8 cellular contexts compared by ENCODE assay signal in genomic region chr19:58362272-58362994, GRCh38. TPM values are rescaled to one million over a fixed set of nuclear protein-coding genes. Genes with fewer than 3 reads are reported as not detected.
DNase-seq lines count a peak whose midpoint lies in the region; ATAC-seq and TF ChIP-seq lines count a peak whose summit lies in the region.

Gene ZNF497 (minus strand): TSS chr19:58362751. CDS start chr19:58357635, 5,116 bp downstream.

- no peaks in the 10 kb centered on the region for H3K36me3 Mint-ChIP-seq in activated T-helper 17 cell treated with anti-CD3 and anti-CD28 coated beads, Interleukin-2, amount 50 U/mL, for 72 hours (ENCODE audit: low read depth)
- H3K36me3 Mint-ChIP-seq in natural killer cell treated with Interleukin-12 subunit alpha and Interleukin-12 subunit beta and Interleukin-15 and Interleukin-18, amount 100 ng/mL, for 72 hours, result no peaks in the 10 kb centered on the region

- no peak for TF ChIP-seq CTCF in fibroblast of pulmonary artery (IDR thresholded peaks at IDR 0.05; ENCODE audit: low read length, missing control alignments)

- peak within 1 kb of the TSS; percentile 74 for H3K4me3 ChIP-seq in fibroblast of pulmonary artery (replicated peaks; ENCODE audit: low read depth, low read length)

- H3K27ac Mint-ChIP-seq in activated T-helper 17 cell treated with anti-CD3 and anti-CD28 coated beads, Interleukin-2, amount 50 U/mL, for 72 hours, result peak within 1 kb of the TSS; percentile 93
- H3K27ac Mint-ChIP-seq in natural killer cell treated with Interleukin-12 subunit alpha and Interleukin-12 subunit beta and Interleukin-15 and Interleukin-18, amount 100 ng/mL, for 72 hours, result peak within 1 kb of the TSS; percentile 79 to 93

- no peaks in the 10 kb centered on the region for H3K9me3 Mint-ChIP-seq in activated T-helper 17 cell treated with anti-CD3 and anti-CD28 coated beads, Interleukin-2, amount 50 U/mL, for 72 hours
- H3K9me3 Mint-ChIP-seq in natural killer cell treated with Interleukin-12 subunit alpha and Interleukin-12 subunit beta and Interleukin-15 and Interleukin-18, amount 100 ng/mL, for 72 hours, result no peaks in the 10 kb centered on the region

- peak; percentile 98 for ATAC-seq in activated T-helper 17 cell treated with anti-CD3 and anti-CD28 coated beads, Interleukin-2, amount 50 U/mL, for 72 hours (replicated peaks)
- ATAC-seq in natural killer cell treated with Interleukin-12 subunit alpha and Interleukin-12 subunit beta and Interleukin-15 and Interleukin-18, amount 100 ng/mL, for 72 hours, result peak; percentile 95 to 96

- H3K27me3 Mint-ChIP-seq in activated T-helper 17 cell treated with anti-CD3 and anti-CD28 coated beads, Interleukin-2, amount 50 U/mL, for 72 hours, result no peaks in the 10 kb centered on the region
- no peaks in the 10 kb centered on the region for H3K27me3 Mint-ChIP-seq in natural killer cell treated with Interleukin-12 subunit alpha and Interleukin-12 subunit beta and Interleukin-15 and Interleukin-18, amount 100 ng/mL, for 72 hours

- DNase-seq in EH (ENCODE audit: low read depth) (peak; percentile 96), GOT3 (lab: John Stamatoyannopoulos, UW) (peak; percentile 91), LHCN-M2 (ENCODE audit: low read depth) (peak; percentile 93), RPMI7951 (ENCODE audit: low read depth) (peak; percentile 96), fibroblast of pulmonary artery (ENCODE audit: low read depth) (peak; percentile 97)
- peak; percentile 99 for DNase-seq in natural killer cell treated with Interleukin-12 subunit alpha and Interleukin-12 subunit beta and Interleukin-15 and Interleukin-18, amount 100 ng/mL, for 72 hours (ENCODE audit: low spot score)
- DNase-seq in stimulated activated naive CD4-positive, alpha-beta T cell treated with Interleukin-2 at 50 U/mL for 16 hours (lab: John Stamatoyannopoulos, UW), result peak; percentile 96

- H3K4me3 Mint-ChIP-seq in activated T-helper 17 cell treated with anti-CD3 and anti-CD28 coated beads, Interleukin-2, amount 50 U/mL, for 72 hours, result peak within 1 kb of the TSS; percentile 95
- peak within 1 kb of the TSS; percentile 99 for H3K4me3 Mint-ChIP-seq in natural killer cell treated with Interleukin-12 subunit alpha and Interleukin-12 subunit beta and Interleukin-15 and Interleukin-18, amount 100 ng/mL, for 72 hours

- no peaks in the 10 kb centered on the region for H3K4me1 Mint-ChIP-seq in activated T-helper 17 cell treated with anti-CD3 and anti-CD28 coated beads, Interleukin-2, amount 50 U/mL, for 72 hours
- H3K4me1 Mint-ChIP-seq in natural killer cell treated with Interleukin-12 subunit alpha and Interleukin-12 subunit beta and Interleukin-15 and Interleukin-18, amount 100 ng/mL, for 72 hours (ENCODE audit: low read depth in 2 of 2), result peaks cover 7 to 10% of the 10 kb centered on the region in 2 donors

RNA-seq across cellular contexts. Expression of gene ZNF497, which starts in this region (rescaled TPM):
- 1.1 TPM in 2 replicates for total RNA-seq in LHCN-M2 (2014; rRNA removed)
- 0.98 TPM for polyA plus RNA-seq in LHCN-M2 (2012)
- 0.12 and 0.29 TPM in 2 replicates for total RNA-seq in RPMI7951 (2014; rRNA removed; shearing (Covaris generic))
- total RNA-seq in activated T-helper 17 cell treated with anti-CD3 and anti-CD28 coated beads, Interleukin-2, amount 50 U/mL, for 72 hours, result 1 to 10 TPM; 1.7 to 1.8 TPM
- total RNA-seq in natural killer cell treated with Interleukin-12 subunit alpha and Interleukin-12 subunit beta and Interleukin-15 and Interleukin-18, amount 100 ng/mL, for 72 hours, result 1 to 10 TPM in 1 of 2 donors, under 1 TPM in 1; 0.52 to 1.4 TPM

Comparison
In these comparisons a context has a peak if more than half of its experiments do, and no peak if none do; other contexts are left out.
1. Peak in every context shown above with its lines: DNase-seq, ATAC-seq and H3K4me3 ChIP-seq.
2. Peak in DNase-seq in RPMI7951; RNA of the gene not detected or under 1 TPM.